ENCODE assay signal across 26 cellular contexts in the genomic region with DNA sequence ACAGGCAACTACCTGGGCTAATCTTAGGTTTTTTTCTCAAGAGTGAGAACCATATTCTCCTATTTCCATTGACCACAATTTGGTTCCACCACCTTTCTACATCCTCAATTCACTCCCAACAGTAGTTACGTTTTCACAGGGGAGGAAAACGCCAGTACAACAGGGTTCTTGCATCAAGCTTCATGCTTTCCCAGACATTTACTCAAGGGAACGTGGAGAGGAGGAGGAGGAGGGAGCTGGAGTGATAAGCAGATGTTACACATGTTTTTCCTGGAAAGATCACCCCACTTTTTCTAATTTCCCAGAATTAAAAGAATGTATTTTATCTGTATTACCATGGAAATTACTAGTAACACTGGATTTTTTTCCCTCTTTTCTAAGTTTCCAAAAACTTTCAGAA.
"Had no signal": no experiment of that assay in that cellular context is flagged by ENCODE, and none has a peak within 500 bp of the region (broad histone marks: within the 10 kb centered on the region; RNA-seq: fewer than 3 reads in every experiment).

No MANE protein-coding gene starts in this region.

- H3K36me3 ChIP-seq: colonic mucosa, left lung, right lobe of liver had no signal

- H3K9me3 Mint-ChIP-seq: activated B cell treated with CpG ODN at 0.5 μM for 24 hours; activated CD8-positive, alpha-beta T cell treated with anti-CD3 and anti-CD28 coated beads for 36 hours; activated T-cell treated with anti-CD3 and anti-CD28 coated beads, Interleukin-2, amount 50 U/mL, for 4 hours; activated T-helper 17 cell treated with anti-CD3 and anti-CD28 coated beads, Interleukin-2, amount 50 U/mL, for 72 hours; natural killer cell treated with Interleukin-12 subunit alpha and Interleukin-12 subunit beta and Interleukin-15 and Interleukin-18, amount 100 ng/mL, for 72 hours; T-helper 1 cell treated with Interleukin-12 subunit alpha and Interleukin-12 subunit beta and Interleukin-4 antibody, amounts not matched to agents 30 μg/mL and 1 μg/mL, for 36 hours had no signal

- H3K4me1 Mint-ChIP-seq: activated B cell treated with CpG ODN at 0.5 μM for 24 hours; activated T-helper 17 cell treated with anti-CD3 and anti-CD28 coated beads, Interleukin-2, amount 50 U/mL, for 72 hours had no signal

- H3K27ac Mint-ChIP-seq: activated B cell treated with CpG ODN at 0.5 μM for 24 hours; activated CD8-positive, alpha-beta T cell treated with anti-CD3 and anti-CD28 coated beads for 36 hours; activated T-helper 17 cell treated with anti-CD3 and anti-CD28 coated beads, Interleukin-2, amount 50 U/mL, for 72 hours; natural killer cell treated with Interleukin-12 subunit alpha and Interleukin-12 subunit beta and Interleukin-15 and Interleukin-18, amount 100 ng/mL, for 72 hours; T-helper 1 cell treated with Interleukin-12 subunit alpha and Interleukin-12 subunit beta and Interleukin-4 antibody, amounts not matched to agents 30 μg/mL and 1 μg/mL, for 36 hours had no signal

- ATAC-seq: activated CD8-positive, alpha-beta T cell treated with anti-CD3 and anti-CD28 coated beads for 36 hours; activated T-cell treated with anti-CD3 and anti-CD28 coated beads, Interleukin-2, amount 50 U/mL, for 4 hours; activated T-helper 17 cell treated with anti-CD3 and anti-CD28 coated beads, Interleukin-2, amount 50 U/mL, for 72 hours; left lung; mucosa of descending colon; natural killer cell treated with Interleukin-12 subunit alpha and Interleukin-12 subunit beta and Interleukin-15 and Interleukin-18, amount 100 ng/mL, for 72 hours; right lobe of liver; stimulated activated naive CD8-positive, alpha-beta T cell treated with anti-CD3 and anti-CD28 coated beads, Interleukin-15, Interleukin-2, amounts not matched to agents 100 U/mL and 50 U/mL, for 24 hours had no signal

- DNase-seq: activated B cell treated with CpG ODN at 0.5 μM for 24 hours; activated CD4-positive, alpha-beta T cell treated with anti-CD3 and anti-CD28 coated beads, Interleukin-2, amount 50 U/mL, for 1 hour; activated CD8-positive, alpha-beta T cell treated with anti-CD3 and anti-CD28 coated beads for 36 hours; activated gamma-delta T cell treated with Interleukin-2 at 50 U/mL for 16 hours; activated naive CD4-positive, alpha-beta T cell treated with anti-CD3 and anti-CD28 coated beads, Interleukin-2, amount 50 U/mL, for 16 hours; activated T-cell treated with anti-CD3 and anti-CD28 coated beads, Interleukin-2, amount 50 U/mL, for 4 hours; amygdala; colonic mucosa; effector CD8-positive, alpha-beta T cell; foreskin fibroblast; kidney glomerular epithelial cell; left lung; mucosa of descending colon; posterior cingulate gyrus; right lobe of liver; stimulated activated CD4-positive, alpha-beta T cell treated with anti-CD3 and anti-CD28 coated beads, Interleukin-12 subunit alpha, Interleukin-12 subunit beta, amount 100 ng/mL, for 4 hours; stimulated activated CD4-positive, alpha-beta T cell treated with anti-CD3 and anti-CD28 coated beads, Interleukin-4, amount 100 ng/mL, for 1 hour; stimulated activated naive CD8-positive, alpha-beta T cell treated with anti-CD3 and anti-CD28 coated beads, Interleukin-15, Interleukin-2, amounts not matched to agents 100 U/mL and 50 U/mL, for 24 hours; T-helper 9 cell; testis; trophoblast cell had no signal

- H3K27me3 ChIP-seq: colonic mucosa, left lung, right lobe of liver, testis had no signal

- H3K4me3 Mint-ChIP-seq: activated B cell treated with CpG ODN at 0.5 μM for 24 hours; activated CD8-positive, alpha-beta T cell treated with anti-CD3 and anti-CD28 coated beads for 36 hours; activated T-cell treated with anti-CD3 and anti-CD28 coated beads, Interleukin-2, amount 50 U/mL, for 4 hours; activated T-helper 17 cell treated with anti-CD3 and anti-CD28 coated beads, Interleukin-2, amount 50 U/mL, for 72 hours; natural killer cell treated with Interleukin-12 subunit alpha and Interleukin-12 subunit beta and Interleukin-15 and Interleukin-18, amount 100 ng/mL, for 72 hours; T-helper 1 cell treated with Interleukin-12 subunit alpha and Interleukin-12 subunit beta and Interleukin-4 antibody, amounts not matched to agents 30 μg/mL and 1 μg/mL, for 36 hours had no signal

- H3K27ac ChIP-seq: colonic mucosa, left lung, right lobe of liver, testis had no signal

- H3K4me1 ChIP-seq: colonic mucosa, left lung, right lobe of liver, testis had no signal

- H3K36me3 Mint-ChIP-seq: natural killer cell treated with Interleukin-12 subunit alpha and Interleukin-12 subunit beta and Interleukin-15 and Interleukin-18, amount 100 ng/mL, for 72 hours had no signal

- FAIRE-seq: bronchial epithelial cell, urothelium cell line had no signal

- H3K27me3 Mint-ChIP-seq: activated B cell treated with CpG ODN at 0.5 μM for 24 hours; activated CD8-positive, alpha-beta T cell treated with anti-CD3 and anti-CD28 coated beads for 36 hours; activated T-helper 17 cell treated with anti-CD3 and anti-CD28 coated beads, Interleukin-2, amount 50 U/mL, for 72 hours had no signal

- H3K4me3 ChIP-seq: colonic mucosa, left lung, mucosa of descending colon, right lobe of liver, testis had no signal

- H3K9me3 ChIP-seq: colonic mucosa, left lung, mucosa of descending colon, right lobe of liver, testis had no signal
